ENCODE assay signal across 3 cellular contexts in the genomic region with DNA sequence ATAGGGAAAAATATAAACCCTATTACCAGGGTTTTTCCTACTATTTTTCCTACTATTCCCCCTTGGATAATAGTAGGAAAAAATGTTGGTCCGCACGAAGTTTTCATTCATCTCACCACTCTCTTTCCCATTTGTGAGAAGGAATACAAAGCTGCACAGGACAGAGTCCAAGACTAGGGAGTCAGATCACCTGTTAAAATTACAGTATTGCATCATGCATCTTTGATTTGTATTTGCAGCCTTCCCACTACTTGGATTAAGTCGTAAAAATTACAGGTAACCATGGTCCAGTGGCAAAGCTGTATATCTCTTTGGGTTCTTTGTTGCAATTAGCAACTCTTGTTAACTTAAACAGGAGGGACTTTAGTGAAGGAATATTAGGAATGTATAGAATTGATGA.
A peak's percentile ranks its signal among the peaks of the same experiment; 100 is the strongest.
TF ChIP-seq lines count a peak whose summit lies in the region.

No MANE protein-coding gene starts in this region.

TF ChIP-seq in IMR-90, 13 proteins besides CTCF, POLR2A, EP300 and RAD21:
- no peak for TF ChIP-seq MAZ (IDR thresholded peaks at IDR 0.05; ENCODE audit: borderline replicate concordance, low read depth, low read length)
- TF ChIP-seq CEBPB (IDR thresholded peaks at IDR 0.05; ENCODE audit: low read depth, low read length), result peak; percentile 52
- no peak for TF ChIP-seq ELK1 (IDR thresholded peaks at IDR 0.05; ENCODE audit: borderline replicate concordance, low read depth, low read length)

TF ChIP-seq in K562, 482 proteins besides CTCF, POLR2A, EP300 and RAD21:
- TF ChIP-seq ZBTB33 (CRISPR knock-in tag; IDR thresholded peaks at IDR 0.05), result no peak
- peak; percentile 29; the same call in 1 of the 2 replicates for TF ChIP-seq CEBPG (CRISPR knock-in tag; IDR thresholded peaks at IDR 0.05)
- TF ChIP-seq CEBPG (tag; conservative IDR thresholded peaks at IDR 0.05 in 1 of 2, IDR thresholded peaks at IDR 0.05 in 1 of 2), result peak in 1 of 2 experiments; percentile 39; a peak in 1 of 4 replicates
- TF ChIP-seq ZNF76 (CRISPR knock-in tag; IDR thresholded peaks at IDR 0.05; ENCODE audit: borderline replicate concordance), result no peak
- TF ChIP-seq CEBPB (tag; IDR thresholded peaks at IDR 0.05), result peak; percentile 35
- peak; percentile 56 for TF ChIP-seq ATF3 (IDR thresholded peaks at IDR 0.05)
- no peak for TF ChIP-seq ATF3 (CRISPR knock-in tag; conservative IDR thresholded peaks at IDR 0.05)

TF ChIP-seq in HepG2, 621 proteins besides CTCF, POLR2A, EP300 and RAD21:
- TF ChIP-seq ATF7 (IDR thresholded peaks at IDR 0.05), result peak; percentile 23; the same call in 1 of the 2 replicates
- TF ChIP-seq ATF7 (CRISPR knock-in tag; IDR thresholded peaks at IDR 0.05), result no peak
- TF ChIP-seq PAWR (CRISPR knock-in tag; IDR thresholded peaks at IDR 0.05; ENCODE audit: borderline replicate concordance), result no peak
- TF ChIP-seq ZNF33B (CRISPR knock-in tag; IDR thresholded peaks at IDR 0.05), result no peak
- no peak for TF ChIP-seq ZNF407 (CRISPR knock-in tag; IDR thresholded peaks at IDR 0.05; ENCODE audit: not compliant biosample characterization)
